Comparison of ENCODE assay signal across 8 cellular contexts in the genomic region with DNA sequence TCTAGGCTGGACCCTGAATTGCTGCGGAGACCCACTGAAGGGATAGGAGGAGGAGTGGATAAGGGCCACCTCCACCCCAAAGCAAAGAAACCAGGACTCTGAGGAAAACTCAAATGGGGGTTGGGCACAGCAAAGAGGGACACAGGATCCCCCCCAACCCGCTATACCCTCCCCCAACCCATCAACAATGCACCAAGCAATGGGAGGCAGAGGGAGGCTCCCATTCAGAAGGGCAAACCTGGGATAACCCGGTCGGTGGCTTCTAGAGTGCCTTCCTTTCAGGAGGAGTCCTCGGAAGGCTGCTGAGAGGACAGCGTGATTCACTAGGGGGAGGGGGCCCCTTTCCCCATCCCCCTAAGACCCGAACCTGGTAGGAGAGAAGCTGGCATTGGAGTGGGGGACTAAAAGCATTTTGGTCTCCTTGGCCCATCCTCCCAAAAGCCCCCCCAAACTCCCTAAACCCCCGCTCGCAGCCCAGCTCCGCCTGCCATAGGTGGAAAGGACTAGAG. TPM values are rescaled to one million over a fixed set of nuclear protein-coding genes. Genes with fewer than 3 reads are reported as not detected.
DNase-seq lines count a peak whose midpoint lies in the region; ATAC-seq and TF ChIP-seq lines count a peak whose summit lies in the region.

No MANE protein-coding gene starts in this region.

- H3K36me3 ChIP-seq in SJCRH30 (no peaks in the 10 kb centered on the region), fibroblast of lung (ENCODE audit: control insufficient read depth, insufficient read depth, low read length) (peaks cover 4% of the 10 kb centered on the region)

- peak overlapping the region; percentile 94 for H3K4me2 ChIP-seq in fibroblast of lung (ENCODE audit: extremely low read depth, insufficient read depth, low read length)

- peak overlapping the region; percentile 75 for H3K9ac ChIP-seq in fibroblast of lung (ENCODE audit: insufficient read depth, low read length)

- peaks cover 59% of the 10 kb centered on the region for H3K79me2 ChIP-seq in fibroblast of lung (ENCODE audit: control insufficient read depth, insufficient read depth, low read length)

- H3K9me3 ChIP-seq in SJCRH30 (replicated peaks) (no peaks in the 10 kb centered on the region), fibroblast of lung (ENCODE audit: control insufficient read depth, insufficient read depth, low read depth, low read length) (no peaks in the 10 kb centered on the region)

- H3K4me3 ChIP-seq in GM12865 (ENCODE audit: low read depth, low read length) = peak overlapping the region; percentile 80
- peak overlapping the region; percentile 70 for H3K4me3 ChIP-seq in SJCRH30
- H3K4me3 ChIP-seq in fibroblast of lung (replicated peaks in 1 of 4; ENCODE audit: control extremely low read depth in 1 of 4, insufficient read depth in 1 of 4, low read depth in 3 of 4, low read length in 4 of 4) = peak overlapping the region; percentile 81 to 95 (median 91)
- H3K4me3 ChIP-seq in retinal pigment epithelial cell (ENCODE audit: low read length) = peak overlapping the region; percentile 98

- no peaks in the 10 kb centered on the region for H3K27me3 ChIP-seq in SJCRH30
- no peaks in the 10 kb centered on the region for H3K27me3 ChIP-seq in fibroblast of lung (ENCODE audit: control insufficient read depth, insufficient read depth, low read length)

- H4K20me1 ChIP-seq in fibroblast of lung (ENCODE audit: control insufficient read depth, extremely low read depth, insufficient read depth, low read length) = peaks cover 5% of the 10 kb centered on the region

- H3K4me1 ChIP-seq in SJCRH30 = peaks cover 62% of the 10 kb centered on the region
- H3K4me1 ChIP-seq in fibroblast of lung (ENCODE audit: control insufficient read depth, extremely low read depth, insufficient read depth, low read length) = peaks cover 53% of the 10 kb centered on the region

- TF ChIP-seq CTCF in GM12865 (IDR thresholded peaks at IDR 0.05; ENCODE audit: insufficient read depth, low read depth, low read length, missing control alignments) (no peak), fibroblast of lung (conservative IDR thresholded peaks at IDR 0.05 in 1 of 2, IDR thresholded peaks at IDR 0.05 in 1 of 2; ENCODE audit: low read depth in 1 of 2, low read length in 2 of 2) (no peak), retinal pigment epithelial cell (conservative IDR thresholded peaks at IDR 0.05; ENCODE audit: low read depth, low read length) (no peak)

- no peak for ATAC-seq in HG03354 (IDR thresholded peaks at IDR 0.05; ENCODE audit: poor library complexity, severe bottlenecking, unreplicated experiment)

- no peak for DNase-seq in GM12865 (ENCODE audit: low read depth)
- no peak for DNase-seq in SJCRH30
- no peak for DNase-seq in fibroblast of lung (ENCODE audit: low read depth in 2 of 2)
- DNase-seq in retinal pigment epithelial cell (ENCODE audit: low read depth) = no peak
- DNase-seq in activated effector memory CD4-positive, alpha-beta T cell treated with anti-CD3 and anti-CD28 coated beads, Interleukin-2, amount 50 U/mL, for 16 hours = no peak
- no peak for DNase-seq in mucosa of gallbladder (ENCODE audit: low spot score)
- no peak for DNase-seq in GM19240 (ENCODE audit: insufficient read length, low spot score)

- H3K27ac ChIP-seq in SJCRH30 (peak overlapping the region; percentile 45; the same call in 1 of the 2 replicates), fibroblast of lung (ENCODE audit: insufficient read depth, low read length) (peak overlapping the region; percentile 85)

- H2AFZ ChIP-seq in fibroblast of lung (ENCODE audit: low read length) = no peak overlapping the region

RNA-seq across cellular contexts. Expression of gene MEF2D, which starts 1.3 kb away (rescaled TPM):
- 10.0 and 13.3 TPM in 2 replicates for total RNA-seq in SJCRH30 (2014; rRNA removed; shearing (Covaris generic))
- total RNA-seq in fibroblast of lung (4.6 and 9.9 TPM in 2 replicates), mucosa of gallbladder (57.8 TPM)
- polyA plus RNA-seq in fibroblast of lung = 12.7 and 13.1 TPM in 2 replicates
- 23.3 and 27.8 TPM in 2 replicates for polyA plus RNA-seq in fibroblast of lung (2012)
- polyA minus RNA-seq in fibroblast of lung (ENCODE audit: low replicate concordance) = 30.5 and 45.4 TPM in 2 replicates
